Comparison of ENCODE assay signal across 20 cellular contexts in the genomic region with DNA sequence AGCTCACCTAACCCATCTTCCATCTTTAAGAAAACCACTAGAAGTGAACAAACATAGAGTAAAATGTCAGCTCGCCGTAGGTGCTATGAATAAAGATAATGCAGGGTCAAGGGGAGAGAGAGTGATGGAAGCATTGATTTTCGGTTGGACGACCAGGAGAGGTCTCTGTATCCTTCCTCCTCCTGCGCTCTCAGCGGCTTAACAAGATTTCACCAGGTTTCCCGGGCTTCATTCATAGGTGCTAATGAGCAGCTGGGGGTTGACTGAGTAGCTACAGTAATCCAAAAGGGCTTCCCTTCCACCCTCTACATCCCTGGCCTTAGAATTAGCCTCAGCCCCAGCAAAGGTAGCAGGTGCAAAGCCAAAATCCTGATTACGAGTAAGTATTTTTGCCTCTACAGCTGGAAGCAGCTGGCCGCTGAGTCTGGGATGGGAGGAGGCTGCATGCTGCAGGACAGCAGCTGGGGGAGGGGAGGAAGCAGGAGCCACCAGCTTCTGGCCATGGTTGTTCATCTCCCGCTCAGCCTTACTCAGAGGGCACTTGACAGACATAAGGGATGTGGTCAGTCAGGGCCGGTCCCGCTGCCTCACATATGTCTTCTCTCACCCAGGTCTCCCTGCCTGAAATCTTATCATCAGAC.
DNase-seq lines count a peak whose midpoint lies in the region; ATAC-seq and TF ChIP-seq lines count a peak whose summit lies in the region.
"Had no signal": no experiment of that assay in that cellular context is flagged by ENCODE, and none has a peak within 500 bp of the region (broad histone marks: within the 10 kb centered on the region; RNA-seq: fewer than 3 reads in every experiment).

No MANE protein-coding gene starts in this region.

- peak overlapping the region in 1 of 12 donors; percentile 78 for H3K27ac ChIP-seq in heart left ventricle
- H3K27ac ChIP-seq: brain microvascular endothelial cell, neutrophil, skin epidermis had no signal

- no peak overlapping the region for H3K4me3 ChIP-seq in heart left ventricle
- H3K4me3 ChIP-seq: skin epidermis had no signal

- H3K4me1 ChIP-seq in heart left ventricle = peaks cover 0 to 28% (median 7%) of the 10 kb centered on the region in 12 donors

- H3K36me3 Mint-ChIP-seq in natural killer cell treated with Interleukin-12 subunit alpha and Interleukin-12 subunit beta and Interleukin-15 and Interleukin-18, amount 100 ng/mL, for 72 hours = no peaks in the 10 kb centered on the region
- H3K36me3 Mint-ChIP-seq: activated naive CD4-positive, alpha-beta T cell treated with anti-CD3 and anti-CD28 coated beads, Interleukin-2, amount 50 U/mL, for 24 hours; memory B cell had no signal

- H3K36me3 ChIP-seq in heart left ventricle = no peaks in the 10 kb centered on the region
- H3K36me3 ChIP-seq: brain microvascular endothelial cell, neutrophil had no signal

- H3K27ac Mint-ChIP-seq in natural killer cell treated with Interleukin-12 subunit alpha and Interleukin-12 subunit beta and Interleukin-15 and Interleukin-18, amount 100 ng/mL, for 72 hours = peak overlapping the region in 1 of 2 donors; percentile 61
- H3K27ac Mint-ChIP-seq: activated naive CD4-positive, alpha-beta T cell treated with anti-CD3 and anti-CD28 coated beads, Interleukin-2, amount 50 U/mL, for 24 hours; stimulated activated naive B cell treated with anti-CD40 and anti-IgM and Interleukin-4, amounts not matched to agents 10 μg/mL and 1 μg/mL and 100 μg/mL, for 72 hours had no signal

- H3K4me3 Mint-ChIP-seq in natural killer cell treated with Interleukin-12 subunit alpha and Interleukin-12 subunit beta and Interleukin-15 and Interleukin-18, amount 100 ng/mL, for 72 hours = no peak overlapping the region
- H3K4me3 Mint-ChIP-seq: activated naive CD4-positive, alpha-beta T cell treated with anti-CD3 and anti-CD28 coated beads, Interleukin-2, amount 50 U/mL, for 24 hours; memory B cell; stimulated activated naive B cell treated with anti-CD40 and anti-IgM and Interleukin-4, amounts not matched to agents 10 μg/mL and 1 μg/mL and 100 μg/mL, for 72 hours had no signal

- ATAC-seq in heart left ventricle = peak; percentile 15 to 62 (median 39)
- ATAC-seq in natural killer cell treated with Interleukin-12 subunit alpha and Interleukin-12 subunit beta and Interleukin-15 and Interleukin-18, amount 100 ng/mL, for 72 hours = peak; percentile 85 to 90
- ATAC-seq in HG03378 (IDR thresholded peaks at IDR 0.05; ENCODE audit: unreplicated experiment) = no peak
- ATAC-seq in HG03196 (IDR thresholded peaks at IDR 0.05; ENCODE audit: unreplicated experiment) = no peak

- H3K9me3 ChIP-seq in heart left ventricle = no peaks in the 10 kb centered on the region
- H3K9me3 ChIP-seq: neutrophil had no signal

- WGBS in heart left ventricle, 4 donors = 52 to 67% (median 54%) methylated on average over 12 of the region's 12 CpGs

- TF ChIP-seq CTCF in heart left ventricle (IDR thresholded peaks at IDR 0.05) = peak in 1 of 12 donors; percentile 14

- DNase-seq in ELF-1 (ENCODE audit: low read depth, low spot score) (peak; percentile 57), NCI-H82 treated with DMSO at 0.1 percent for 48 hours (lab: John Stamatoyannopoulos, UW; ENCODE audit: unreplicated experiment) (peak; percentile 68), heart left ventricle (peak in 4 of 5 donors; percentile 27 to 62 (median 42)), GDM1 (lab: John Stamatoyannopoulos, UW) (no peak), NCI-H2029 (lab: John Stamatoyannopoulos, UW) (no peak)
- DNase-seq in natural killer cell treated with Interleukin-12 subunit alpha and Interleukin-12 subunit beta and Interleukin-15 and Interleukin-18, amount 100 ng/mL, for 72 hours (ENCODE audit: low spot score) = peak; percentile 67
- DNase-seq: activated CD4-positive, alpha-beta T cell treated with anti-CD3 and anti-CD28 coated beads for 48 hours; brain microvascular endothelial cell; effector CD4-positive, alpha-beta T cell; GF-D8; KG1; NCI-H1105 treated with DMSO at 0.1 percent for 48 hours; stimulated activated naive B cell treated with anti-CD40 and anti-IgM and Interleukin-4, amounts not matched to agents 10 μg/mL and 1 μg/mL and 100 μg/mL, for 72 hours; T-helper 9 cell had no signal

- no peak for TF ChIP-seq POLR2A in heart left ventricle (IDR thresholded peaks at IDR 0.05)

- peaks cover 6 to 31% of the 10 kb centered on the region in 2 donors for H3K4me1 Mint-ChIP-seq in natural killer cell treated with Interleukin-12 subunit alpha and Interleukin-12 subunit beta and Interleukin-15 and Interleukin-18, amount 100 ng/mL, for 72 hours (ENCODE audit: low read depth in 2 of 2)
- H3K4me1 Mint-ChIP-seq: activated naive CD4-positive, alpha-beta T cell treated with anti-CD3 and anti-CD28 coated beads, Interleukin-2, amount 50 U/mL, for 24 hours had no signal

- H3K9me3 Mint-ChIP-seq in natural killer cell treated with Interleukin-12 subunit alpha and Interleukin-12 subunit beta and Interleukin-15 and Interleukin-18, amount 100 ng/mL, for 72 hours = peaks cover 5% of the 10 kb centered on the region
- H3K9me3 Mint-ChIP-seq: activated naive CD4-positive, alpha-beta T cell treated with anti-CD3 and anti-CD28 coated beads, Interleukin-2, amount 50 U/mL, for 24 hours; memory B cell; stimulated activated naive B cell treated with anti-CD40 and anti-IgM and Interleukin-4, amounts not matched to agents 10 μg/mL and 1 μg/mL and 100 μg/mL, for 72 hours had no signal

- H3K27me3 Mint-ChIP-seq in natural killer cell treated with Interleukin-12 subunit alpha and Interleukin-12 subunit beta and Interleukin-15 and Interleukin-18, amount 100 ng/mL, for 72 hours = peaks cover 15 to 25% of the 10 kb centered on the region in 2 donors
- H3K27me3 Mint-ChIP-seq: activated naive CD4-positive, alpha-beta T cell treated with anti-CD3 and anti-CD28 coated beads, Interleukin-2, amount 50 U/mL, for 24 hours; memory B cell had no signal

- no peaks in the 10 kb centered on the region for H3K27me3 ChIP-seq in heart left ventricle
- H3K27me3 ChIP-seq: brain microvascular endothelial cell, neutrophil had no signal

- intact Hi-C loops in heart left ventricle (cut with DNase I) = loop anchor here (5.0 to 10.0 kb wide), 9 partner anchors 70 to 545 kb away; a partner anchor contains a TSS

Comparison
In these comparisons a context has a peak if more than half of its experiments do, and no peak if none do; other contexts are left out.
1. DNase-seq: peak in ELF-1 (single experiment), NCI-H82 treated with DMSO at 0.1 percent for 48 hours (single experiment), heart left ventricle (4 of 5) and natural killer cell treated with Interleukin-12 subunit alpha and Interleukin-12 subunit beta and Interleukin-15 and Interleukin-18, amount 100 ng/mL, for 72 hours (single experiment); none in GDM1 (single experiment) and NCI-H2029 (single experiment).
2. ATAC-seq: peak in heart left ventricle (4 of 4) and natural killer cell treated with Interleukin-12 subunit alpha and Interleukin-12 subunit beta and Interleukin-15 and Interleukin-18, amount 100 ng/mL, for 72 hours (2 of 2); none in HG03378 (single experiment) and HG03196 (single experiment).